11 cellular contexts compared by ENCODE assay signal in the genomic region with DNA sequence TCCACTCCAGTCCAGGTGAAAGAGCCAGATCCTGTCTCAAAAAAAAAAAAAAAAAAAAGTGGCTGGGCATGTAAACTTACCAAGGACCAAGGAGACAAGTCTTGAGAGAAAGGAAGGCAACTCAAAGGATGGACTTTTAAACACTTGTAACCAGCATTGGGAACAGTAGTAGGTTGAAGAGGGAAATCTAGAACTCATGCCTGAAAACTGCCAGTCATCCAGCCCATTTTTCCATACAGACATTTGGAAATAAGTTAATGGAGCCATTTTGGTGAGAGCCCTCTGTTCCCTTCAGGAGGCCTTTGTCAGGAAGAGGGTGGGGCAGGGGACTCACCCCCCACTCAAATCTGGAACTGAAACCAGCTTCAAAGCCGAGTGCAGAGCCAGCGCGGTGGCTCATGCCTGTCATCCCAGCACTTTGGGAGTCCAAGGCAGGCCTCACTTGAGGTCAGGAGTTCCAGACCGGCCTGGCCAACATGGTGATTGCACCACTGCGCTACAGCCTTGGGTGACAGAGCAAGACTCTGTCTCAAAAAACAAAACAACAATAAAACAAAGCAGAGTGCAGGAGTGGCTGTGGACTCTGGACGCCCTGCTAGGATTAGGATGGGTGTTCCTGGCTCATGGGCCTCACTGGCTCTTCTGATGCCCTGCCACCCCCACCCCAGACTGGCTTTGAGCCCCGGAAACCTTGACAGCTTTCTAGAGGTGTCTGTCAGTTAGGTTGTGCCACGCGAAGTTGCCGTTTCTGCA. TPM values are rescaled to one million over a fixed set of nuclear protein-coding genes. Genes with fewer than 3 reads are reported as not detected.
DNase-seq lines count a peak whose midpoint lies in the region; ATAC-seq and TF ChIP-seq lines count a peak whose summit lies in the region.
"Had no signal": no experiment of that assay in that cellular context is flagged by ENCODE, and none has a peak within 500 bp of the region (broad histone marks: within the 10 kb centered on the region; RNA-seq: fewer than 3 reads in every experiment).

No MANE protein-coding gene starts in this region.

- H3K36me3 ChIP-seq in IMR-90 (ENCODE audit: control insufficient read depth, insufficient read depth, low read length) (no peaks in the 10 kb centered on the region), sigmoid colon (no peaks in the 10 kb centered on the region)
- H3K36me3 ChIP-seq: HAP-1 had no signal

- H3K14ac ChIP-seq in IMR-90 (replicated peaks; ENCODE audit: low read depth, low read length): no peak overlapping the region

- no peak overlapping the region for H2BK15ac ChIP-seq in IMR-90 (ENCODE audit: low read depth, low read length)

- 0 out of 2 replicates have a peak, but pooled peaks cover 8% of the 10 kb centered on the region for H3K9me1 ChIP-seq in IMR-90 (ENCODE audit: insufficient read depth, low read length)

- peaks cover 29% of the 10 kb centered on the region for H4K20me1 ChIP-seq in IMR-90 (ENCODE audit: insufficient read depth, low read length)

- H2BK120ac ChIP-seq in IMR-90 (ENCODE audit: low read depth, low read length): no peak overlapping the region

- peak overlapping the region; percentile 39 for H2AK5ac ChIP-seq in IMR-90 (ENCODE audit: low read depth, low read length)

- peak overlapping the region; percentile 37 for H2AK9ac ChIP-seq in IMR-90 (replicated peaks; ENCODE audit: low read depth, low read length, poor library complexity)

- H3K27me3 Mint-ChIP-seq in activated CD4-positive, alpha-beta memory T cell treated with anti-CD3 and anti-CD28 coated beads for 36 hours: no peaks in the 10 kb centered on the region
- peaks cover 2% of the 10 kb centered on the region for H3K27me3 Mint-ChIP-seq in activated CD4-positive, alpha-beta memory T cell treated with anti-CD3 and anti-CD28 coated beads, Interleukin-2, amount 10 ng/mL, durations not matched to agents 7 days and 5 days
- H3K27me3 Mint-ChIP-seq in activated T-helper 1 cell treated with anti-CD3 and anti-CD28 coated beads, Interleukin-12 subunit alpha, Interleukin-12 subunit beta, Interleukin-2, Interleukin-4 antibody, amounts not matched to agents 30 ng/mL and 10 ng/mL and 1 ng/mL, durations not matched to agents 14 hours and 24 hours and 36 hours (ENCODE audit: insufficient read depth): peaks cover 11% of the 10 kb centered on the region
- no peaks in the 10 kb centered on the region for H3K27me3 Mint-ChIP-seq in MCF 10A (ENCODE audit: insufficient read depth, unreplicated experiment)

- H3K36me3 Mint-ChIP-seq in activated CD4-positive, alpha-beta memory T cell treated with anti-CD3 and anti-CD28 coated beads for 36 hours: no peaks in the 10 kb centered on the region
- H3K36me3 Mint-ChIP-seq in activated CD4-positive, alpha-beta memory T cell treated with anti-CD3 and anti-CD28 coated beads, Interleukin-2, amount 10 ng/mL, durations not matched to agents 7 days and 5 days (ENCODE audit: low read depth): peaks cover 6% of the 10 kb centered on the region
- H3K36me3 Mint-ChIP-seq in activated T-helper 1 cell treated with anti-CD3 and anti-CD28 coated beads, Interleukin-12 subunit alpha, Interleukin-12 subunit beta, Interleukin-2, Interleukin-4 antibody, amounts not matched to agents 30 ng/mL and 10 ng/mL and 1 ng/mL, durations not matched to agents 14 hours and 24 hours and 36 hours (ENCODE audit: low read depth): peaks cover 10% of the 10 kb centered on the region
- H3K36me3 Mint-ChIP-seq in MCF 10A (ENCODE audit: insufficient read depth, unreplicated experiment): peaks cover 5% of the 10 kb centered on the region

- TF ChIP-seq EP300 in sigmoid colon (IDR thresholded peaks at IDR 0.05): no peak

- no peak overlapping the region for H3K4me3 Mint-ChIP-seq in activated CD4-positive, alpha-beta memory T cell treated with anti-CD3 and anti-CD28 coated beads for 36 hours
- H3K4me3 Mint-ChIP-seq in activated CD4-positive, alpha-beta memory T cell treated with anti-CD3 and anti-CD28 coated beads, Interleukin-2, amount 10 ng/mL, durations not matched to agents 7 days and 5 days: no peak overlapping the region
- H3K4me3 Mint-ChIP-seq in activated T-helper 1 cell treated with anti-CD3 and anti-CD28 coated beads, Interleukin-12 subunit alpha, Interleukin-12 subunit beta, Interleukin-2, Interleukin-4 antibody, amounts not matched to agents 30 ng/mL and 10 ng/mL and 1 ng/mL, durations not matched to agents 14 hours and 24 hours and 36 hours: peak overlapping the region; percentile 19
- no peak overlapping the region for H3K4me3 Mint-ChIP-seq in MCF 10A (ENCODE audit: unreplicated experiment)

- no peak overlapping the region for H3K4me2 ChIP-seq in IMR-90 (ENCODE audit: low read depth, low read length)

- peak; percentile 62 for DNase-seq in activated CD4-positive, alpha-beta memory T cell treated with anti-CD3 and anti-CD28 coated beads for 36 hours
- no peak for DNase-seq in activated CD4-positive, alpha-beta memory T cell treated with anti-CD3 and anti-CD28 coated beads, Interleukin-2, amount 10 ng/mL, durations not matched to agents 7 days and 5 days
- DNase-seq in IMR-90: no peak
- no peak for DNase-seq in activated T-helper 1 cell treated with anti-CD3 and anti-CD28 coated beads, Interleukin-12 subunit alpha, Interleukin-12 subunit beta, Interleukin-2, Interleukin-4 antibody, amounts not matched to agents 30 ng/mL and 10 ng/mL and 1 ng/mL, durations not matched to agents 14 hours and 24 hours and 36 hours (ENCODE audit: low spot score)
- no peak for DNase-seq in sigmoid colon
- DNase-seq in SW480 (ENCODE audit: low spot score): no peak
- no peak for DNase-seq in MCF 10A (ENCODE audit: unreplicated experiment)
- DNase-seq: EL, NCI-H774 had no signal

- no peak overlapping the region for H4K91ac ChIP-seq in IMR-90 (ENCODE audit: insufficient read depth, low read depth, low read length)

- H3K4me1 ChIP-seq in IMR-90 (ENCODE audit: control insufficient read depth, insufficient read depth, low read length) (peaks cover 12% of the 10 kb centered on the region), sigmoid colon (peaks cover 0 to 54% (median 36%) of the 10 kb centered on the region in 4 donors)

- peaks cover 4% of the 10 kb centered on the region; the same call in 1 of the 2 replicates for H3K27me3 ChIP-seq in IMR-90 (ENCODE audit: control insufficient read depth, insufficient read depth, low read length)
- H3K27me3 ChIP-seq in sigmoid colon: no peaks in the 10 kb centered on the region

- H3K23ac ChIP-seq in IMR-90 (ENCODE audit: low read depth, low read length): no peak overlapping the region

- CTCF ChIA-PET in activated CD4-positive, alpha-beta memory T cell treated with anti-CD3 and anti-CD28 coated beads for 36 hours (lab: Charles Lee): interaction anchor here (1.0 to 2.3 kb wide), 2 partner anchors 10 to 23 kb away, joined by 3 to 5 read pairs; no protein-coding TSS in a partner anchor
- CTCF ChIA-PET in activated CD4-positive, alpha-beta memory T cell treated with anti-CD3 and anti-CD28 coated beads, Interleukin-2, amount 10 ng/mL, durations not matched to agents 7 days and 5 days (lab: Charles Lee): no interaction called here
- CTCF ChIA-PET in IMR-90 (lab: Yijun Ruan, JAX): no interaction called here
- CTCF ChIA-PET in MCF 10A (lab: Yijun Ruan, JAX): interaction anchor here (1.3 kb wide), 1 partner anchor 22 kb away, joined by 3 read pairs; no protein-coding TSS in a partner anchor

- peaks cover 6 to 29% of the 10 kb centered on the region in 2 experiments; a peak in 3 of 4 replicates for H3K79me1 ChIP-seq in IMR-90 (ENCODE audit: low read depth in 1 of 2, low read length in 2 of 2)

- peaks cover 32% of the 10 kb centered on the region for H3K4me1 Mint-ChIP-seq in activated CD4-positive, alpha-beta memory T cell treated with anti-CD3 and anti-CD28 coated beads for 36 hours (ENCODE audit: low read depth)
- H3K4me1 Mint-ChIP-seq in activated CD4-positive, alpha-beta memory T cell treated with anti-CD3 and anti-CD28 coated beads, Interleukin-2, amount 10 ng/mL, durations not matched to agents 7 days and 5 days: peaks cover 32% of the 10 kb centered on the region
- H3K4me1 Mint-ChIP-seq in activated T-helper 1 cell treated with anti-CD3 and anti-CD28 coated beads, Interleukin-12 subunit alpha, Interleukin-12 subunit beta, Interleukin-2, Interleukin-4 antibody, amounts not matched to agents 30 ng/mL and 10 ng/mL and 1 ng/mL, durations not matched to agents 14 hours and 24 hours and 36 hours (ENCODE audit: low read depth): peaks cover 29% of the 10 kb centered on the region
- peaks cover 18% of the 10 kb centered on the region for H3K4me1 Mint-ChIP-seq in MCF 10A (ENCODE audit: insufficient read depth, unreplicated experiment)

- 0 out of 2 replicates have a peak overlapping the region, but pooled peaks have one; percentile 5 for H3K4ac ChIP-seq in IMR-90 (ENCODE audit: low read depth, low read length)

- BruUV-seq in IMR-90 (replicated peaks; lab: Mats Ljungman, UMichigan) (no TSS peak), MCF 10A (replicated peaks; lab: Mats Ljungman, UMichigan) (no TSS peak)

- H3K4me3 ChIP-seq in IMR-90 (ENCODE audit: insufficient read depth, low read depth, low read length) (no peak overlapping the region), sigmoid colon (no peak overlapping the region)

- dilution Hi-C loops in IMR-90 (cut with HindIII; ENCODE audit: low sequenced_read_pairs, unreplicated experiment): no loop called here

- H3K27ac Mint-ChIP-seq in activated CD4-positive, alpha-beta memory T cell treated with anti-CD3 and anti-CD28 coated beads for 36 hours: no peak overlapping the region
- no peak overlapping the region for H3K27ac Mint-ChIP-seq in activated CD4-positive, alpha-beta memory T cell treated with anti-CD3 and anti-CD28 coated beads, Interleukin-2, amount 10 ng/mL, durations not matched to agents 7 days and 5 days
- H3K27ac Mint-ChIP-seq in activated T-helper 1 cell treated with anti-CD3 and anti-CD28 coated beads, Interleukin-12 subunit alpha, Interleukin-12 subunit beta, Interleukin-2, Interleukin-4 antibody, amounts not matched to agents 30 ng/mL and 10 ng/mL and 1 ng/mL, durations not matched to agents 14 hours and 24 hours and 36 hours: no peak overlapping the region
- H3K27ac Mint-ChIP-seq in MCF 10A (ENCODE audit: low read depth, unreplicated experiment): no peak overlapping the region

- no peak overlapping the region for H4K8ac ChIP-seq in IMR-90 (ENCODE audit: low read depth in 2 of 2, low read length in 2 of 2)

- H3K9me3 Mint-ChIP-seq in activated CD4-positive, alpha-beta memory T cell treated with anti-CD3 and anti-CD28 coated beads for 36 hours: no peaks in the 10 kb centered on the region
- H3K9me3 Mint-ChIP-seq in activated CD4-positive, alpha-beta memory T cell treated with anti-CD3 and anti-CD28 coated beads, Interleukin-2, amount 10 ng/mL, durations not matched to agents 7 days and 5 days: no peaks in the 10 kb centered on the region
- H3K9me3 Mint-ChIP-seq in activated T-helper 1 cell treated with anti-CD3 and anti-CD28 coated beads, Interleukin-12 subunit alpha, Interleukin-12 subunit beta, Interleukin-2, Interleukin-4 antibody, amounts not matched to agents 30 ng/mL and 10 ng/mL and 1 ng/mL, durations not matched to agents 14 hours and 24 hours and 36 hours: no peaks in the 10 kb centered on the region
- no peaks in the 10 kb centered on the region for H3K9me3 Mint-ChIP-seq in MCF 10A (ENCODE audit: unreplicated experiment)

- POLR2A ChIA-PET in activated CD4-positive, alpha-beta memory T cell treated with anti-CD3 and anti-CD28 coated beads for 36 hours (lab: Charles Lee): no interaction called here
- POLR2A ChIA-PET in activated CD4-positive, alpha-beta memory T cell treated with anti-CD3 and anti-CD28 coated beads, Interleukin-2, amount 10 ng/mL, durations not matched to agents 7 days and 5 days (lab: Charles Lee): interaction anchor here (2.4 kb wide), 1 partner anchor 8 kb away, joined by 9 read pairs; no protein-coding TSS in a partner anchor
- POLR2A ChIA-PET in IMR-90 (lab: Charles Lee; ENCODE audit: unreplicated experiment): no interaction called here
- POLR2A ChIA-PET in MCF 10A (lab: Yijun Ruan, JAX): interaction anchor here (1.2 kb wide), 2 partner anchors 19 to 53 kb away, joined by 4 read pairs; no protein-coding TSS in a partner anchor

- H3K9me3 ChIP-seq in IMR-90 (ENCODE audit: control insufficient read depth, insufficient read depth, low read length) (no peaks in the 10 kb centered on the region), sigmoid colon (no peaks in the 10 kb centered on the region)
- H3K9me3 ChIP-seq: HAP-1 had no signal

- ATAC-seq in IMR-90 (ENCODE audit: low read depth) (no peak), HG03175 (IDR thresholded peaks at IDR 0.05; ENCODE audit: unreplicated experiment) (no peak)

- H3K56ac ChIP-seq in IMR-90 (ENCODE audit: extremely low read depth, insufficient read depth, low read length): no peak overlapping the region

- no peak overlapping the region for H2BK5ac ChIP-seq in IMR-90 (ENCODE audit: low read depth, low read length, poor library complexity, severe bottlenecking)

- H4K5ac ChIP-seq in IMR-90 (ENCODE audit: low read depth, low read length): no peak overlapping the region

- H2BK20ac ChIP-seq in IMR-90 (ENCODE audit: low read depth, low read length): no peak overlapping the region

- H2AFZ ChIP-seq in IMR-90 (replicated peaks; ENCODE audit: low read length, poor library complexity): no peak overlapping the region

- no peak overlapping the region for H3K9ac ChIP-seq in IMR-90 (ENCODE audit: low read depth, low read length)

- TF ChIP-seq CTCF in IMR-90 (conservative IDR thresholded peaks at IDR 0.05; ENCODE audit: low read depth, low read length): no peak
- no peak for TF ChIP-seq CTCF in sigmoid colon (IDR thresholded peaks at IDR 0.05)
- TF ChIP-seq CTCF in MCF 10A (IDR thresholded peaks at IDR 0.05; ENCODE audit: unreplicated experiment): no peak

- TF ChIP-seq POLR2A in IMR-90 (IDR thresholded peaks at IDR 0.05; ENCODE audit: low read depth, low read length) (no peak), sigmoid colon (IDR thresholded peaks at IDR 0.05) (peak in 1 of 2 donors; percentile 12)

- H3K18ac ChIP-seq in IMR-90 (ENCODE audit: low read depth, low read length): no peak overlapping the region

- intact Hi-C loops in activated CD4-positive, alpha-beta memory T cell treated with anti-CD3 and anti-CD28 coated beads for 36 hours (cut with micrococcal nuclease): no loop called here
- intact Hi-C loops in IMR-90 (cut with micrococcal nuclease): no loop called here
- intact Hi-C loops in activated T-helper 1 cell treated with anti-CD3 and anti-CD28 coated beads, Interleukin-12 subunit alpha, Interleukin-12 subunit beta, Interleukin-2, Interleukin-4 antibody, amounts not matched to agents 30 ng/mL and 10 ng/mL and 1 ng/mL, durations not matched to agents 14 hours and 24 hours and 36 hours (cut with micrococcal nuclease): loop anchor here (10.0 kb wide), 1 partner anchor 658 kb away; a partner anchor contains a TSS
- intact Hi-C loops in sigmoid colon (cut with DNase I): no loop called here
- intact Hi-C loops in MCF 10A (cut with micrococcal nuclease): no loop called here

- in situ Hi-C loops in IMR-90 (cut with MboI; ENCODE audit: low sequenced_read_pairs): no loop called here

- no peak overlapping the region for H3K27ac ChIP-seq in IMR-90 (ENCODE audit: insufficient read depth, low read length)
- peak overlapping the region in 3 of 4 donors; percentile 87 to 96 (median 92) for H3K27ac ChIP-seq in sigmoid colon

- TF ChIP-seq RAD21 in IMR-90 (IDR thresholded peaks at IDR 0.05; ENCODE audit: low read length): no peak

- 95% methylated on average over 3 of the region's 10 CpGs; no CpG with 5 or more reads in 1 of the 2 experiments for WGBS in IMR-90 (ENCODE audit: extremely low coverage in 2 of 2, insufficient read length in 1 of 2), 2 experiments
- 20 to 68% methylated on average over 10 of the region's 10 CpGs for WGBS in sigmoid colon, 2 donors

RNA-seq across cellular contexts. Expression of a gene that starts 1.6 kb away (rescaled TPM):
- total RNA-seq in activated CD4-positive, alpha-beta memory T cell treated with anti-CD3 and anti-CD28 coated beads for 36 hours: 10 to 100 TPM; 17.5 to 19.6 TPM
- 10 to 100 TPM; 26.0 to 29.6 TPM for total RNA-seq in activated CD4-positive, alpha-beta memory T cell treated with anti-CD3 and anti-CD28 coated beads, Interleukin-2, amount 10 ng/mL, durations not matched to agents 7 days and 5 days
- 2.7 and 3.1 TPM in 2 replicates for total RNA-seq in IMR-90 (2012; rRNA removed)
- polyA plus RNA-seq in IMR-90 (2012; rRNA removed): 9.5 and 10.8 TPM in 2 replicates
- polyA plus RNA-seq in IMR-90 (2012; cell fraction: cytosol; rRNA removed): 5.9 and 8.8 TPM in 2 replicates
- 29.1 and 35.2 TPM in 2 replicates for polyA plus RNA-seq in IMR-90 (2012; cell fraction: nucleus; rRNA removed; ENCODE audit: low replicate concordance)
- 59.0 and 62.1 TPM in 2 replicates for total RNA-seq in activated T-helper 1 cell treated with anti-CD3 and anti-CD28 coated beads, Interleukin-12 subunit alpha, Interleukin-12 subunit beta, Interleukin-2, Interleukin-4 antibody, amounts not matched to agents 30 ng/mL and 10 ng/mL and 1 ng/mL, durations not matched to agents 14 hours and 24 hours and 36 hours
- total RNA-seq in sigmoid colon: 10 to 100 TPM; 32.9 to 87.5 (median 57.3) TPM
- polyA plus RNA-seq in sigmoid colon: 100 to 1,000 TPM in 1 of 3 donors, 10 to 100 TPM in 2; 15.6 to 141 (median 35.4) TPM
- total RNA-seq in MCF 10A (2022): 34.2 and 35.6 TPM in 2 replicates

RNA-seq across cellular contexts. Expression of a gene that starts 55.2 kb away (rescaled TPM):
- 1 to 10 TPM; 3.6 to 4.0 TPM for total RNA-seq in activated CD4-positive, alpha-beta memory T cell treated with anti-CD3 and anti-CD28 coated beads for 36 hours
- total RNA-seq in activated CD4-positive, alpha-beta memory T cell treated with anti-CD3 and anti-CD28 coated beads, Interleukin-2, amount 10 ng/mL, durations not matched to agents 7 days and 5 days: 1 to 10 TPM; 3.7 to 4.2 TPM
- total RNA-seq in IMR-90 (2012; rRNA removed) (5.6 and 6.1 TPM in 2 replicates), sigmoid colon (1 to 10 TPM; 6.2 to 6.9 (median 6.5) TPM), MCF 10A (2022) (17.9 and 18.1 TPM in 2 replicates)
- polyA plus RNA-seq in IMR-90 (2012; rRNA removed) (7.9 and 8.6 TPM in 2 replicates), sigmoid colon (1 to 10 TPM; 1.2 to 7.4 (median 3.5) TPM)
- polyA plus RNA-seq in IMR-90 (2012; cell fraction: cytosol; rRNA removed): 6.7 and 7.3 TPM in 2 replicates
- polyA plus RNA-seq in IMR-90 (2012; cell fraction: nucleus; rRNA removed; ENCODE audit: low replicate concordance): 6.3 and 6.4 TPM in 2 replicates
- 9.7 and 13.0 TPM in 2 replicates for total RNA-seq in activated T-helper 1 cell treated with anti-CD3 and anti-CD28 coated beads, Interleukin-12 subunit alpha, Interleukin-12 subunit beta, Interleukin-2, Interleukin-4 antibody, amounts not matched to agents 30 ng/mL and 10 ng/mL and 1 ng/mL, durations not matched to agents 14 hours and 24 hours and 36 hours

Comparison
In these comparisons a context has a peak if more than half of its experiments do, and no peak if none do; other contexts are left out.
1. CTCF ChIA-PET loops: an anchor here in activated CD4-positive, alpha-beta memory T cell treated with anti-CD3 and anti-CD28 coated beads for 36 hours (1.0 to 2.3 kb wide) and MCF 10A (1.3 kb wide); none called in activated CD4-positive, alpha-beta memory T cell treated with anti-CD3 and anti-CD28 coated beads, Interleukin-2, amount 10 ng/mL, durations not matched to agents 7 days and 5 days and IMR-90.
2. POLR2A ChIA-PET loops: an anchor here in activated CD4-positive, alpha-beta memory T cell treated with anti-CD3 and anti-CD28 coated beads, Interleukin-2, amount 10 ng/mL, durations not matched to agents 7 days and 5 days (2.4 kb wide) and MCF 10A (1.2 kb wide); none called in activated CD4-positive, alpha-beta memory T cell treated with anti-CD3 and anti-CD28 coated beads for 36 hours and IMR-90.